In the genomic region with DNA sequence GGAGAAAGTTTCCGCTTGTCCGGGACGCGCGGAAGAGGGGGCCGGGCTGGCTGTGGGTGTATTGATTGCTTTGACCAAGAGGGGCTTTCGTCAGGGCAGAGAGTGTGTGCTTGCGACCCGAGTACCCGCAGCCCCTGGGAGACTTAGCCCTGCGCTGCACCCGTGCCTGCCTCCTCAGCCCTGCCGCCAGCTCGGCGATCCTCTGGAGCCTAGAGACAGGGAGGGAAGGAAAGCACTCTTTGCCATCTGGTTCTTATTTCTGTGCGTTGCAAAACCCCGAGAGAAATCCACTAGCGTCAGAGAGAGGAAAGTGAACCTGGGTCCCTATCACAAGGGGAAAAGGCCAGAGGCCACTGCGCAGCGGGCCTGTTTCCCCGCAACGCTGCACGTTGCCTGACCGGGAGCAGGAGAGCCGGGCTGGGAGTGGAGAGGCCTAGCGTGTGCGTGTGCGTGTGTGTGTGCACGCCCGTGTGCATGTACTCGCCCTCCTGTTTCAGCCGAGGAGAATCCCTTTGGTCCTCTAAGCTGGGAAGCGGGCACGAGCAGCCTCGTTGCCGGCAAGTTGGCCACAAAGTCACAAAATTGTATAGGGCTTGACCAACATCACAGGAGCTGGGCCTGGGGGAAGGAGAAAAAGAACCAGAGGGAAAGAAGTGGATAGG, we compare ENCODE assay signal across 13 cellular contexts. TPM values are rescaled to one million over a fixed set of nuclear protein-coding genes. Genes with fewer than 3 reads are reported as not detected.
DNase-seq lines count a peak whose midpoint lies in the region; ATAC-seq lines count a peak whose summit lies in the region.
"Had no signal": no experiment of that assay in that cellular context is flagged by ENCODE, and none has a peak within 500 bp of the region (broad histone marks: within the 10 kb centered on the region; RNA-seq: fewer than 3 reads in every experiment).

No MANE protein-coding gene starts in this region.

- POLR2A ChIA-PET in CD8-positive, alpha-beta memory T cell (lab: Charles Lee) = no interaction called here

- H3K27me3 ChIP-seq in CD8-positive, alpha-beta memory T cell (ENCODE audit: insufficient read depth, low read length, poor library complexity, severe bottlenecking) = peaks cover 32% of the 10 kb centered on the region

- H3K4me3 Mint-ChIP-seq in CD8-positive, alpha-beta memory T cell = peak overlapping the region; percentile 24 to 87 (median 55)
- peak overlapping the region; percentile 73 for H3K4me3 Mint-ChIP-seq in activated T-helper 17 cell treated with anti-CD3 and anti-CD28 coated beads, Interleukin-2, amount 50 U/mL, for 72 hours
- H3K4me3 Mint-ChIP-seq in naive B cell = peak overlapping the region; percentile 87 to 95 (median 91)

- H3K4me1 ChIP-seq in CD8-positive, alpha-beta memory T cell (ENCODE audit: insufficient read depth, low read length) = peaks cover 11% of the 10 kb centered on the region

- H3K27ac Mint-ChIP-seq in CD8-positive, alpha-beta memory T cell = peak overlapping the region in 2 of 8 donors; percentile 7 to 8
- no peak overlapping the region for H3K27ac Mint-ChIP-seq in activated T-helper 17 cell treated with anti-CD3 and anti-CD28 coated beads, Interleukin-2, amount 50 U/mL, for 72 hours
- H3K27ac Mint-ChIP-seq in naive B cell = peak overlapping the region in 4 of 6 donors; percentile 74 to 88 (median 78)

- H3K36me3 ChIP-seq in CD8-positive, alpha-beta memory T cell (ENCODE audit: insufficient read depth, low read length) = no peaks in the 10 kb centered on the region

- H3K27ac ChIP-seq in CD8-positive, alpha-beta memory T cell (ENCODE audit: low read depth, low read length) = no peak overlapping the region
- H3K27ac ChIP-seq: skin epidermis had no signal

- H3K27me3 Mint-ChIP-seq in CD8-positive, alpha-beta memory T cell = peaks cover 53 to 81% of the 10 kb centered on the region in 2 donors
- H3K27me3 Mint-ChIP-seq in activated T-helper 17 cell treated with anti-CD3 and anti-CD28 coated beads, Interleukin-2, amount 50 U/mL, for 72 hours = peaks cover 68% of the 10 kb centered on the region
- H3K27me3 Mint-ChIP-seq in naive B cell = peaks cover 78 to 96% (median 91%) of the 10 kb centered on the region in 3 donors

- CTCF ChIA-PET in CD8-positive, alpha-beta memory T cell (lab: Charles Lee) = no interaction called here

- no peaks in the 10 kb centered on the region for H3K9me3 ChIP-seq in CD8-positive, alpha-beta memory T cell (ENCODE audit: low read length)

- H3K36me3 Mint-ChIP-seq in CD8-positive, alpha-beta memory T cell = no peaks in the 10 kb centered on the region
- no peaks in the 10 kb centered on the region for H3K36me3 Mint-ChIP-seq in activated T-helper 17 cell treated with anti-CD3 and anti-CD28 coated beads, Interleukin-2, amount 50 U/mL, for 72 hours (ENCODE audit: low read depth)
- H3K36me3 Mint-ChIP-seq in naive B cell = peaks cover 0 to 13% of the 10 kb centered on the region in 2 donors

- peak; percentile 41 for DNase-seq in AG08395 (ENCODE audit: low spot score)
- no peak for DNase-seq in CD8-positive, alpha-beta memory T cell
- DNase-seq in naive B cell = no peak
- DNase-seq in stimulated activated CD4-positive, alpha-beta T cell treated with anti-CD3 and anti-CD28 coated beads, Interleukin-4, amount 100 ng/mL, for 1 hour = no peak
- DNase-seq in NOMO-1 treated with dmso at 0.1 percent for 144 hours (lab: John Stamatoyannopoulos, UW; ENCODE audit: unreplicated experiment) = no peak
- DNase-seq in EL = no peak
- no peak for DNase-seq in DMS79 (lab: John Stamatoyannopoulos, UW)
- DNase-seq: DND-41; stimulated activated naive CD4-positive, alpha-beta T cell treated with Interleukin-2 at 50 U/mL for 16 hours had no signal

- peaks cover 29 to 58% (median 38%) of the 10 kb centered on the region in 3 donors for H3K4me1 Mint-ChIP-seq in CD8-positive, alpha-beta memory T cell
- H3K4me1 Mint-ChIP-seq in activated T-helper 17 cell treated with anti-CD3 and anti-CD28 coated beads, Interleukin-2, amount 50 U/mL, for 72 hours = peaks cover 12% of the 10 kb centered on the region
- H3K4me1 Mint-ChIP-seq in naive B cell = peaks cover 55 to 65% (median 62%) of the 10 kb centered on the region in 3 donors

- no peaks in the 10 kb centered on the region for H3K9me3 Mint-ChIP-seq in CD8-positive, alpha-beta memory T cell
- H3K9me3 Mint-ChIP-seq in activated T-helper 17 cell treated with anti-CD3 and anti-CD28 coated beads, Interleukin-2, amount 50 U/mL, for 72 hours = no peaks in the 10 kb centered on the region
- H3K9me3 Mint-ChIP-seq in naive B cell = peaks cover 0 to 12% (median 3%) of the 10 kb centered on the region in 7 donors

- H3K4me3 ChIP-seq in CD8-positive, alpha-beta memory T cell (ENCODE audit: low read length) = no peak overlapping the region

- no peak for ATAC-seq in activated T-helper 17 cell treated with anti-CD3 and anti-CD28 coated beads, Interleukin-2, amount 50 U/mL, for 72 hours (replicated peaks)
- ATAC-seq in naive B cell (ENCODE audit: low read depth in 2 of 2) = peak in 1 of 2 donors; percentile 3
- ATAC-seq: activated CD4-positive, CD25-positive, alpha-beta regulatory T cell treated with anti-CD3 and anti-CD28 coated beads, Interleukin-2, amount 50 U/mL, for 24 hours; Panc1 had no signal

RNA-seq across cellular contexts. Expression of gene SIX3, which starts 1.7 kb away (rescaled TPM):
- total RNA-seq in CD8-positive, alpha-beta memory T cell = not detected
- not detected for polyA plus RNA-seq in CD8-positive, alpha-beta memory T cell
- total RNA-seq in activated T-helper 17 cell treated with anti-CD3 and anti-CD28 coated beads, Interleukin-2, amount 50 U/mL, for 72 hours = not detected
- polyA plus RNA-seq in naive B cell (ENCODE audit: low read depth in 6 of 6) = not detected
